Comparison of ENCODE assay signal across 19 cellular contexts in the genomic region with DNA sequence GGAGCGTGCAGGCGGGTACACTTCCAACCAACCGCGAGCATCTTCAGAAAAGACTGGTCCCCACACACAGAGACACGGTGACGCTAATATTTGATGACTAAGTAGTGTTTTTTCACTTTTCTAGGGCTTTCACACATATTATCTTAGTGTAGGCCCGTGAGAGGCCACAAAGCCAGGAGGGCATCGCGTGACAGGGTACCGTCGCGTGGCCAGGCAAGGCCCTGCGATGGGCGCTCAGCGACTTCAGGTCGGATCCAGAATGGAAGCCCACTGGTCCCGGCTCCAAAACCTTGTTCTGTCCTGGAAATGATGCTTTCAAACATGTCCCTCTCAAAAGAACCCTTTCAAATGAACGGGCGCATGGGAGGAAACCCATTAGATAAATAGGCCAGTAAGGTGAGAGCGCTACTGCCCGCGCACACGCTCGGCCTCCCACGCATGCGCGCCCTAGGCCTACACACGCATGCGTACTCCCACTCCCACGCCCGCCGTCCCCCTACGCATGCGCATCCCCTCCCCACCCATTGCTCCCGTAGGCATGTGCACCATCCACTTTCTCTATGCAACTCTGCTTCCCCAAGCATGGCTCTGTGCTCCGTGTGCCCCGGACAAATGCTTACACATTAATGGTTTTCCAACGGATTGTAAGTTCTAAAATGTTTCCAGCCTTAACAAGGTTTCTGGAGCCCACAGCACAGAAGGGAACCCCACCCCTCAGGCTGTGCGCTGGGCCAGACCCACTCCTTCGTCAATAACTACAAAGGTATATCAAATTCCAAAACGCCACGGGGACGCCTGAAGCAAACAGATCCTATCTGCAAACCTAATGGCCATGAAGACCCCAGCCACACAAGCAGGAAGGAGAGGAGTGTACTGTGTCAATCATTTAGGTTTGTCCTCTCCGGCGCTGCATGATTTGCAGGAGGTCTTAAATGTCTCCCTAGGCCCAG.
DNase-seq lines count a peak whose midpoint lies in the region; ATAC-seq, FAIRE-seq and TF ChIP-seq lines count a peak whose summit lies in the region.
"Had no signal": no experiment of that assay in that cellular context is flagged by ENCODE, and none has a peak within 500 bp of the region (broad histone marks: within the 10 kb centered on the region; RNA-seq: fewer than 3 reads in every experiment).

No MANE protein-coding gene starts in this region.

- H3K27ac Mint-ChIP-seq in progenitor cell of endocrine pancreas, result peak overlapping the region; percentile 41
- no peak overlapping the region for H3K27ac Mint-ChIP-seq in osteocyte (ENCODE audit: unreplicated experiment)
- H3K27ac Mint-ChIP-seq: B cell; CD8-positive, alpha-beta T cell; IgD-negative memory B cell had no signal

- H3K36me3 ChIP-seq in bronchial epithelial cell (ENCODE audit: control insufficient read depth, insufficient read depth, low read length), result no peaks in the 10 kb centered on the region
- H3K36me3 ChIP-seq in lung (ENCODE audit: control insufficient read depth in 2 of 2, insufficient read depth in 2 of 2, low read length in 2 of 2), result no peaks in the 10 kb centered on the region
- H3K36me3 ChIP-seq: BLaER1 treated with 17β-estradiol and CSF1 and Interleukin-3, amounts not matched to agents 10 nM and 100 nM; HAP-1 had no signal

- no peaks in the 10 kb centered on the region for H3K27me3 ChIP-seq in bronchial epithelial cell (ENCODE audit: control insufficient read depth, insufficient read depth, low read length)
- H3K27me3 ChIP-seq in lung (ENCODE audit: control insufficient read depth, insufficient read depth), result no peaks in the 10 kb centered on the region
- H3K27me3 ChIP-seq: BLaER1 treated with 17β-estradiol and CSF1 and Interleukin-3, amounts not matched to agents 10 nM and 100 nM had no signal

- peaks cover 3% of the 10 kb centered on the region for H3K27me3 Mint-ChIP-seq in progenitor cell of endocrine pancreas
- no peaks in the 10 kb centered on the region for H3K27me3 Mint-ChIP-seq in osteocyte (ENCODE audit: unreplicated experiment)
- H3K27me3 Mint-ChIP-seq: B cell, IgD-negative memory B cell had no signal

- H3K9me3 ChIP-seq in lung (ENCODE audit: control insufficient read depth in 2 of 2, insufficient read depth in 1 of 2, low read length in 1 of 2), result peaks cover 0 to 1% of the 10 kb centered on the region in 2 donors
- H3K9me3 ChIP-seq: HAP-1 had no signal

- POLR2A ChIA-PET in GM10248 (lab: Yijun Ruan, JAX), result no interaction called here

- H3K9me3 Mint-ChIP-seq in progenitor cell of endocrine pancreas (ENCODE audit: low read depth) (no peaks in the 10 kb centered on the region), osteocyte (ENCODE audit: unreplicated experiment) (no peaks in the 10 kb centered on the region)
- H3K9me3 Mint-ChIP-seq: CD8-positive, alpha-beta T cell had no signal

- TF ChIP-seq CTCF in GM13976 (IDR thresholded peaks at IDR 0.05; ENCODE audit: borderline replicate concordance, control extremely low read depth, extremely low read depth, insufficient read depth, missing control alignments) (no peak), bronchial epithelial cell (IDR thresholded peaks at IDR 0.05; ENCODE audit: insufficient read depth, low read length, severe bottlenecking) (no peak), lung (IDR thresholded peaks at IDR 0.05; ENCODE audit: control extremely low read depth, extremely low read depth) (no peak), progenitor cell of endocrine pancreas (IDR thresholded peaks at IDR 0.05; ENCODE audit: unreplicated experiment) (no peak), GM10248 (IDR thresholded peaks at IDR 0.05; ENCODE audit: control extremely low read depth, extremely low read depth, low read depth, missing control alignments) (no peak), osteocyte (IDR thresholded peaks at IDR 0.05) (no peak)

- in situ Hi-C loops in GM13976 (cut with MboI; ENCODE audit: low sequenced_read_pairs, unreplicated experiment), result no loop called here

- H3K4me3 Mint-ChIP-seq in progenitor cell of endocrine pancreas (ENCODE audit: low read depth), result no peak overlapping the region
- H3K4me3 Mint-ChIP-seq in osteocyte (ENCODE audit: unreplicated experiment), result no peak overlapping the region
- H3K4me3 Mint-ChIP-seq: B cell; CD8-positive, alpha-beta T cell; IgD-negative memory B cell had no signal

- no peaks in the 10 kb centered on the region for H3K36me3 Mint-ChIP-seq in progenitor cell of endocrine pancreas (ENCODE audit: insufficient read depth)
- H3K36me3 Mint-ChIP-seq in osteocyte (ENCODE audit: unreplicated experiment), result no peaks in the 10 kb centered on the region
- H3K36me3 Mint-ChIP-seq: CD8-positive, alpha-beta T cell; IgD-negative memory B cell had no signal

- H3K4me1 ChIP-seq in lung (ENCODE audit: control insufficient read depth in 2 of 2, insufficient read depth in 2 of 2, low read length in 2 of 2), result no peaks in the 10 kb centered on the region

- CTCF ChIA-PET in GM10248 (lab: Yijun Ruan, JAX), result no interaction called here

- DNase-seq in GM13976 (ENCODE audit: low spot score) (peak; percentile 8), bronchial epithelial cell (ENCODE audit: low read depth) (no peak), lung (ENCODE audit: low spot score) (peak; percentile 27), progenitor cell of endocrine pancreas (ENCODE audit: low spot score, unreplicated experiment) (no peak), GM10248 (ENCODE audit: extremely low spot score) (no peak), caudate nucleus (lab: John Stamatoyannopoulos, UW) (no peak), osteocyte (ENCODE audit: extremely low spot score, unreplicated experiment) (no peak)
- DNase-seq in stimulated activated CD4-positive, alpha-beta T cell treated with anti-CD3 and anti-CD28 coated beads, Interleukin-4, amount 100 ng/mL, for 24 hours, result no peak
- DNase-seq: Calu3; CD8-positive, alpha-beta T cell; DND-41; EL had no signal

- H3K4me3 ChIP-seq in bronchial epithelial cell (ENCODE audit: low read depth, low read length) (no peak overlapping the region), lung (no peak overlapping the region)
- H3K4me3 ChIP-seq: BLaER1 treated with 17β-estradiol and CSF1 and Interleukin-3, amounts not matched to agents 10 nM and 100 nM; HAP-1 had no signal

- H3K4me1 Mint-ChIP-seq in progenitor cell of endocrine pancreas (ENCODE audit: low read depth), result peaks cover 8% of the 10 kb centered on the region
- no peaks in the 10 kb centered on the region for H3K4me1 Mint-ChIP-seq in osteocyte (ENCODE audit: unreplicated experiment)
- H3K4me1 Mint-ChIP-seq: B cell, IgD-negative memory B cell had no signal

- ATAC-seq in lung (ENCODE audit: insufficient read depth, low FRiP score), result no peak
- ATAC-seq: CD8-positive, alpha-beta T cell; HepG2 had no signal

- peak; percentile 28 for FAIRE-seq in bronchial epithelial cell (lab: Jason Lieb, UNC)
- FAIRE-seq: GM12892, H1, HepG2 had no signal

- 94 to 96% methylated on average over 45 of the region's 45 CpGs for WGBS in lung, 2 donors

- H3K27ac ChIP-seq in lung (ENCODE audit: low read depth in 1 of 2, low read length in 1 of 2) (no peak overlapping the region), caudate nucleus (ENCODE audit: low read depth, low read length) (no peak overlapping the region)
- H3K27ac ChIP-seq: BLaER1 treated with 17β-estradiol and CSF1 and Interleukin-3, amounts not matched to agents 10 nM and 100 nM had no signal

Comparison
In these comparisons a context has a peak if more than half of its experiments do, and no peak if none do; other contexts are left out.
1. DNase-seq: peak in GM13976 (single experiment) and lung (single experiment); none in bronchial epithelial cell (single experiment), progenitor cell of endocrine pancreas (single experiment), stimulated activated CD4-positive, alpha-beta T cell treated with anti-CD3 and anti-CD28 coated beads, Interleukin-4, amount 100 ng/mL, for 24 hours (single experiment), GM10248 (single experiment), caudate nucleus (0 of 61) and osteocyte (single experiment).